9 cellular contexts compared by ENCODE assay signal in genomic region chr6:33856655-33857054, GRCh38. TPM values are rescaled to one million over a fixed set of nuclear protein-coding genes. Genes with fewer than 3 reads are reported as not detected.
DNase-seq lines count a peak whose midpoint lies in the region; ATAC-seq and TF ChIP-seq lines count a peak whose summit lies in the region.
"Had no signal": no experiment of that assay in that cellular context is flagged by ENCODE, and none has a peak within 500 bp of the region (broad histone marks: within the 10 kb centered on the region; RNA-seq: fewer than 3 reads in every experiment).

No MANE protein-coding gene starts in this region.

- DNase-seq in activated CD4-positive, CD25-positive, alpha-beta regulatory T cell (lab: John Stamatoyannopoulos, UW): peak in 3 of 4 experiments; percentile 30 to 45 (median 32)
- peak; percentile 13 for DNase-seq in activated naive CD8-positive, alpha-beta T cell treated with anti-CD3 and anti-CD28 coated beads, Interleukin-2, amount 50 U/mL, for 16 hours (ENCODE audit: low read depth, low spot score)
- DNase-seq in stimulated activated CD8-positive, alpha-beta memory T cell treated with anti-CD3 and anti-CD28 coated beads, Interleukin-2, amount 100 ng/mL, for 48 hours (ENCODE audit: low read depth in 2 of 2): peak; percentile 62 to 64
- DNase-seq in suprapubic skin (ENCODE audit: low spot score in 2 of 2) (no peak), T1000 (lab: John Stamatoyannopoulos, UW) (no peak), NCI-H1436 treated with DMSO at 0.1 percent for 48 hours (lab: John Stamatoyannopoulos, UW) (no peak)

- peaks cover 29% of the 10 kb centered on the region for H3K27me3 ChIP-seq in suprapubic skin
- H3K27me3 ChIP-seq: upper lobe of left lung had no signal

- ATAC-seq in GM21786 (IDR thresholded peaks at IDR 0.05; ENCODE audit: unreplicated experiment): peak; percentile 48
- ATAC-seq in GM21360 (IDR thresholded peaks at IDR 0.05; ENCODE audit: unreplicated experiment): no peak

- no peak for TF ChIP-seq POLR2A in suprapubic skin (IDR thresholded peaks at IDR 0.05)

- H3K9me3 ChIP-seq in suprapubic skin: no peaks in the 10 kb centered on the region
- H3K9me3 ChIP-seq: upper lobe of left lung had no signal

- no peak for TF ChIP-seq EP300 in suprapubic skin (IDR thresholded peaks at IDR 0.05)

- 80% methylated on average over 1 of the region's 5 CpGs for WGBS in suprapubic skin

- no peak overlapping the region for H3K4me3 ChIP-seq in suprapubic skin
- H3K4me3 ChIP-seq: upper lobe of left lung had no signal

- no peaks in the 10 kb centered on the region for H3K36me3 ChIP-seq in suprapubic skin
- H3K36me3 ChIP-seq: upper lobe of left lung had no signal

- no peak for TF ChIP-seq CTCF in suprapubic skin (IDR thresholded peaks at IDR 0.05)

- H3K4me1 ChIP-seq in suprapubic skin: peaks cover 28% of the 10 kb centered on the region

- no peak overlapping the region for H3K27ac ChIP-seq in suprapubic skin
- H3K27ac ChIP-seq: upper lobe of left lung had no signal

RNA-seq across cellular contexts. Expression of gene MLN, which starts 52.9 kb away (rescaled TPM):
- total RNA-seq in suprapubic skin: not detected
- total RNA-seq: upper lobe of left lung had no signal

Comparison
In these comparisons a context has a peak if more than half of its experiments do, and no peak if none do; other contexts are left out.
1. DNase-seq: peak in activated CD4-positive, CD25-positive, alpha-beta regulatory T cell (3 of 4), activated naive CD8-positive, alpha-beta T cell treated with anti-CD3 and anti-CD28 coated beads, Interleukin-2, amount 50 U/mL, for 16 hours (single experiment) and stimulated activated CD8-positive, alpha-beta memory T cell treated with anti-CD3 and anti-CD28 coated beads, Interleukin-2, amount 100 ng/mL, for 48 hours (2 of 2); none in suprapubic skin (0 of 2), T1000 (single experiment) and NCI-H1436 treated with DMSO at 0.1 percent for 48 hours (single experiment).